Comparison of ENCODE assay signal across 8 cellular contexts in genomic region chr12:62724947-62725447, GRCh38.
DNase-seq lines count a peak whose midpoint lies in the region; ATAC-seq, FAIRE-seq and TF ChIP-seq lines count a peak whose summit lies in the region.

No MANE protein-coding gene starts in this region.

- no peak overlapping the region for H3K4me3 ChIP-seq in gastrocnemius medialis

- H3K4me3 Mint-ChIP-seq in naive thymus-derived CD8-positive, alpha-beta T cell: no peak overlapping the region

- in situ Hi-C loops in gastrocnemius medialis (cut with MboI; ENCODE audit: low sequenced_read_pairs in 4 of 4): no loop called here

- H3K4me1 ChIP-seq in gastrocnemius medialis: peaks cover 0 to 18% of the 10 kb centered on the region in 2 donors

- peak; percentile 47 for DNase-seq in H54 (ENCODE audit: insufficient read length, low spot score)
- DNase-seq in glomerular visceral epithelial cell (ENCODE audit: extremely low spot score): peak; percentile 95
- DNase-seq in gastrocnemius medialis: no peak
- no peak for DNase-seq in effector CD4-positive, alpha-beta T cell
- DNase-seq in naive thymus-derived CD8-positive, alpha-beta T cell: no peak
- DNase-seq in NCI-H2081 treated with DMSO at 0.1 percent for 48 hours (lab: John Stamatoyannopoulos, UW): no peak

- H3K4me1 Mint-ChIP-seq in naive thymus-derived CD8-positive, alpha-beta T cell: peaks cover 0 to 3% (median 0%) of the 10 kb centered on the region in 4 donors

- H3K9me3 ChIP-seq in gastrocnemius medialis: no peaks in the 10 kb centered on the region

- no peak for TF ChIP-seq CTCF in gastrocnemius medialis (IDR thresholded peaks at IDR 0.05 in 4 of 5, conservative IDR thresholded peaks at IDR 0.05 in 1 of 5)

- TF ChIP-seq POLR2A in H54 (IDR thresholded peaks at IDR 0.05; ENCODE audit: low read depth, low read length): no peak
- TF ChIP-seq POLR2A in gastrocnemius medialis (IDR thresholded peaks at IDR 0.05): no peak

- FAIRE-seq in H54 (lab: Jason Lieb, UNC): peak; percentile 95

- POLR2A ChIA-PET in naive thymus-derived CD8-positive, alpha-beta T cell (lab: Charles Lee): no interaction called here

- peaks cover 0 to 3% (median 0%) of the 10 kb centered on the region in 5 donors for H3K27me3 Mint-ChIP-seq in naive thymus-derived CD8-positive, alpha-beta T cell

- ATAC-seq in SK-N-SH treated with all-trans-retinoic acid at 6 μM for 48 hours (peak; percentile 90), gastrocnemius medialis (peak; percentile 60 to 70), GM21515 (IDR thresholded peaks at IDR 0.05; ENCODE audit: unreplicated experiment) (no peak)
- no peak for ATAC-seq in naive thymus-derived CD8-positive, alpha-beta T cell

- no peaks in the 10 kb centered on the region for H3K27me3 ChIP-seq in gastrocnemius medialis

- no peaks in the 10 kb centered on the region for H3K9me3 Mint-ChIP-seq in naive thymus-derived CD8-positive, alpha-beta T cell

- no peak overlapping the region for H3K27ac Mint-ChIP-seq in naive thymus-derived CD8-positive, alpha-beta T cell

- no peaks in the 10 kb centered on the region for H3K36me3 Mint-ChIP-seq in naive thymus-derived CD8-positive, alpha-beta T cell

- no peaks in the 10 kb centered on the region for H3K36me3 ChIP-seq in gastrocnemius medialis

- no peak overlapping the region for H3K27ac ChIP-seq in gastrocnemius medialis

- intact Hi-C loops in gastrocnemius medialis (cut with DNase I; ENCODE audit: low total_unique reads): no loop called here

TF ChIP-seq in SK-N-SH treated with all-trans-retinoic acid at 6 μM for 48 hours, 23 proteins besides CTCF, POLR2A, EP300 and RAD21:
- no peak for TF ChIP-seq OSR1 (CRISPR knock-in tag; IDR thresholded peaks at IDR 0.05)
- TF ChIP-seq TCF4 (CRISPR knock-in tag; IDR thresholded peaks at IDR 0.05; ENCODE audit: borderline replicate concordance): no peak
- no peak for TF ChIP-seq ZNF8 (CRISPR knock-in tag; IDR thresholded peaks at IDR 0.05)
- TF ChIP-seq, protein P1, sequence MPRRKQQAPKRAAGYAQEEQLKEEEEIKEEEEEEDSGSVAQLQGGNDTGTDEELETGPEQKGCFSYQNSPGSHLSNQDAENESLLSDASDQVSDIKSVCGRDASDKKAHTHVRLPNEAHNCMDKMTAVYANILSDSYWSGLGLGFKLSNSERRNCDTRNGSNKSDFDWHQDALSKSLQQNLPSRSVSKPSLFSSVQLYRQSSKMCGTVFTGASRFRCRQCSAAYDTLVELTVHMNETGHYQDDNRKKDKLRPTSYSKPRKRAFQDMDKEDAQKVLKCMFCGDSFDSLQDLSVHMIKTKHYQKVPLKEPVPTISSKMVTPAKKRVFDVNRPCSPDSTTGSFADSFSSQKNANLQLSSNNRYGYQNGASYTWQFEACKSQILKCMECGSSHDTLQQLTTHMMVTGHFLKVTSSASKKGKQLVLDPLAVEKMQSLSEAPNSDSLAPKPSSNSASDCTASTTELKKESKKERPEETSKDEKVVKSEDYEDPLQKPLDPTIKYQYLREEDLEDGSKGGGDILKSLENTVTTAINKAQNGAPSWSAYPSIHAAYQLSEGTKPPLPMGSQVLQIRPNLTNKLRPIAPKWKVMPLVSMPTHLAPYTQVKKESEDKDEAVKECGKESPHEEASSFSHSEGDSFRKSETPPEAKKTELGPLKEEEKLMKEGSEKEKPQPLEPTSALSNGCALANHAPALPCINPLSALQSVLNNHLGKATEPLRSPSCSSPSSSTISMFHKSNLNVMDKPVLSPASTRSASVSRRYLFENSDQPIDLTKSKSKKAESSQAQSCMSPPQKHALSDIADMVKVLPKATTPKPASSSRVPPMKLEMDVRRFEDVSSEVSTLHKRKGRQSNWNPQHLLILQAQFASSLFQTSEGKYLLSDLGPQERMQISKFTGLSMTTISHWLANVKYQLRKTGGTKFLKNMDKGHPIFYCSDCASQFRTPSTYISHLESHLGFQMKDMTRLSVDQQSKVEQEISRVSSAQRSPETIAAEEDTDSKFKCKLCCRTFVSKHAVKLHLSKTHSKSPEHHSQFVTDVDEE (CRISPR knock-in tag; IDR thresholded peaks at IDR 0.05): no peak
- no peak for TF ChIP-seq POU6F1 (CRISPR knock-in tag; IDR thresholded peaks at IDR 0.05; ENCODE audit: borderline replicate concordance, low read depth)
- TF ChIP-seq ESRRG (CRISPR knock-in tag; IDR thresholded peaks at IDR 0.05): no peak

Comparison
In these comparisons a context has a peak if more than half of its experiments do, and no peak if none do; other contexts are left out.
1. DNase-seq: peak in H54 (single experiment) and glomerular visceral epithelial cell (single experiment); none in gastrocnemius medialis (0 of 2), effector CD4-positive, alpha-beta T cell (single experiment), naive thymus-derived CD8-positive, alpha-beta T cell (0 of 10) and NCI-H2081 treated with DMSO at 0.1 percent for 48 hours (single experiment).
2. ATAC-seq: peak in SK-N-SH treated with all-trans-retinoic acid at 6 μM for 48 hours (single experiment) and gastrocnemius medialis (2 of 2); none in GM21515 (single experiment) and naive thymus-derived CD8-positive, alpha-beta T cell (0 of 2).